19 cellular contexts compared by ENCODE assay signal in genomic region chr5:6791031-6791577, GRCh38.
A peak's percentile ranks its signal among the peaks of the same experiment; 100 is the strongest.
DNase-seq lines count a peak whose midpoint lies in the region; TF ChIP-seq lines count a peak whose summit lies in the region.
"Had no signal": no experiment of that assay in that cellular context is flagged by ENCODE, and none has a peak within 500 bp of the region (broad histone marks: within the 10 kb centered on the region; RNA-seq: fewer than 3 reads in every experiment).

No MANE protein-coding gene starts in this region.

- CTCF ChIA-PET in HEK293 (lab: Yijun Ruan, JAX) = interaction anchor here (1.3 to 1.9 kb wide), 2 partner anchors 25 to 29 kb away, joined by 4 read pairs; no protein-coding TSS in a partner anchor

- H3K27ac ChIP-seq in HEK293 (ENCODE audit: extremely low read depth, low read depth, low read length) (no peak overlapping the region), neuronal stem cell (replicated peaks; ENCODE audit: low read length) (no peak overlapping the region)
- H3K27ac ChIP-seq: 22Rv1, adrenal gland, heart left ventricle, skin epidermis, testis had no signal

- no peak overlapping the region for H4K8ac ChIP-seq in neuronal stem cell (ENCODE audit: low read depth, low read length)

- no peak overlapping the region for H3K14ac ChIP-seq in neuronal stem cell (ENCODE audit: low read length)

- no peaks in the 10 kb centered on the region for H3K4me1 ChIP-seq in HEK293 (ENCODE audit: control insufficient read depth, insufficient read depth, low read length)
- H3K4me1 ChIP-seq in neuronal stem cell (ENCODE audit: control insufficient read depth in 2 of 2, insufficient read depth in 1 of 2, low read depth in 1 of 2, low read length in 2 of 2) = peaks cover 0 to 4% of the 10 kb centered on the region in 2 donors

- H2BK120ac ChIP-seq in neuronal stem cell (ENCODE audit: low read depth, low read length) = no peak overlapping the region

- POLR2A ChIA-PET in HEK293 (lab: Yijun Ruan, JAX) = no interaction called here

- peak overlapping the region; percentile 0 for H3K23ac ChIP-seq in neuronal stem cell (ENCODE audit: low read depth, low read length, poor library complexity)

- no peak overlapping the region for H2BK5ac ChIP-seq in neuronal stem cell (ENCODE audit: low read length)

- no peak overlapping the region for H3K4ac ChIP-seq in neuronal stem cell (ENCODE audit: low read length)

- H3K79me1 ChIP-seq in neuronal stem cell (ENCODE audit: low read depth, low read length) = no peaks in the 10 kb centered on the region

- H3K18ac ChIP-seq in neuronal stem cell (ENCODE audit: low read length) = no peak overlapping the region

- H4K91ac ChIP-seq in neuronal stem cell (ENCODE audit: low read depth, low read length, poor library complexity) = no peak overlapping the region

- DNase-seq in DMS79 treated with DMSO at 0.1 percent for 48 hours (lab: John Stamatoyannopoulos, UW) (peak; percentile 39), DMS79 (lab: John Stamatoyannopoulos, UW) (no peak), NCI-H748 (lab: John Stamatoyannopoulos, UW; ENCODE audit: unreplicated experiment) (peak; percentile 88), neuronal stem cell (ENCODE audit: low spot score) (no peak), midbrain (lab: John Stamatoyannopoulos, UW) (no peak)
- no peak for DNase-seq in activated CD4-positive, alpha-beta T cell treated with anti-CD3 and anti-CD28 coated beads, Interleukin-2, amount 50 U/mL, for 1 hour
- no peak for DNase-seq in activated naive CD4-positive, alpha-beta T cell treated with Interleukin-2 at 50 U/mL for 16 hours
- DNase-seq: activated gamma-delta T cell treated with Interleukin-2 at 50 U/mL for 16 hours; activated T-cell treated with anti-CD3 and anti-CD28 coated beads, Interleukin-2, amount 50 U/mL, for 24 hours; CD8-positive, alpha-beta T cell; GDM1; heart left ventricle; IMR-90; mesenchymal stem cell; testis had no signal

- no peak overlapping the region for H3K9ac ChIP-seq in neuronal stem cell (ENCODE audit: low read depth, low read length, poor library complexity)

- peaks cover 0 to 23% (median 0%) of the 10 kb centered on the region in 3 experiments for H3K27me3 ChIP-seq in neuronal stem cell (ENCODE audit: control insufficient read depth in 3 of 3, insufficient read depth in 3 of 3, low read depth in 1 of 3, low read length in 3 of 3)
- H3K27me3 ChIP-seq: adrenal gland, testis had no signal

- no peak for TF ChIP-seq CTCF in HEK293 (tag by site-specific recombination; IDR thresholded peaks at IDR 0.05)

- H2BK12ac ChIP-seq in neuronal stem cell (ENCODE audit: low read length) = no peak overlapping the region

- no peak overlapping the region for H2BK15ac ChIP-seq in neuronal stem cell (ENCODE audit: low read length)

- H3K4me2 ChIP-seq in neuronal stem cell (ENCODE audit: insufficient read depth, low read length, poor library complexity, severe bottlenecking) = no peak overlapping the region

- H3K9me3 ChIP-seq in HEK293 (ENCODE audit: control insufficient read depth, insufficient read depth, low read depth, low read length) (no peaks in the 10 kb centered on the region), neuronal stem cell (replicated peaks in 1 of 2; ENCODE audit: control insufficient read depth in 2 of 2, insufficient read depth in 1 of 2, low read depth in 1 of 2, low read length in 2 of 2) (no peaks in the 10 kb centered on the region)
- H3K9me3 ChIP-seq: adrenal gland, heart left ventricle, testis had no signal

- H2AK5ac ChIP-seq in neuronal stem cell (ENCODE audit: low read depth, low read length) = peak overlapping the region; percentile 36

- no CpG with 5 or more reads among the region's 13 CpGs for WGBS in neuronal stem cell (ENCODE audit: extremely low coverage in 2 of 2, insufficient read length in 2 of 2, insufficient replicate concordance in 1 of 2), 2 donors

- H3K36me3 ChIP-seq in HEK293 (ENCODE audit: control insufficient read depth in 2 of 2, insufficient read depth in 1 of 2, low read length in 2 of 2) (no peaks in the 10 kb centered on the region), neuronal stem cell (replicated peaks in 1 of 2; ENCODE audit: control insufficient read depth in 2 of 2, insufficient read depth in 2 of 2, low read length in 2 of 2) (no peaks in the 10 kb centered on the region)
- H3K36me3 ChIP-seq: adrenal gland, heart left ventricle had no signal

- no peak overlapping the region for H3K4me3 ChIP-seq in HEK293 (ENCODE audit: low read depth, low read length)
- no peak overlapping the region for H3K4me3 ChIP-seq in neuronal stem cell (ENCODE audit: low read length in 2 of 2)
- H3K4me3 ChIP-seq: adrenal gland, heart left ventricle, skin epidermis, testis had no signal

- H2AFZ ChIP-seq in neuronal stem cell (ENCODE audit: low read length) = no peak overlapping the region

TF ChIP-seq in HEK293, 187 proteins besides CTCF, POLR2A, EP300 and RAD21:
- no peak for TF ChIP-seq GLIS1 (tag by site-specific recombination; IDR thresholded peaks at IDR 0.05)
- no peak for TF ChIP-seq ZNF404 (tag by site-specific recombination; IDR thresholded peaks at IDR 0.05)
- 0 out of 2 replicates have a peak, but pooled peaks have one; percentile 47 for TF ChIP-seq KLF17 (tag by site-specific recombination; IDR thresholded peaks at IDR 0.05)
- no peak for TF ChIP-seq OVOL3 (tag by site-specific recombination; IDR thresholded peaks at IDR 0.05)
- no peak for TF ChIP-seq YY2 (tag by site-specific recombination; IDR thresholded peaks at IDR 0.05)

Comparison
In these comparisons a context has a peak if more than half of its experiments do, and no peak if none do; other contexts are left out.
1. DNase-seq: peak in DMS79 treated with DMSO at 0.1 percent for 48 hours (single experiment) and NCI-H748 (single experiment); none in DMS79 (single experiment), neuronal stem cell (single experiment), midbrain (single experiment), activated CD4-positive, alpha-beta T cell treated with anti-CD3 and anti-CD28 coated beads, Interleukin-2, amount 50 U/mL, for 1 hour (single experiment) and activated naive CD4-positive, alpha-beta T cell treated with Interleukin-2 at 50 U/mL for 16 hours (single experiment).